ENCODE assay signal across 27 cellular contexts in the genomic region with DNA sequence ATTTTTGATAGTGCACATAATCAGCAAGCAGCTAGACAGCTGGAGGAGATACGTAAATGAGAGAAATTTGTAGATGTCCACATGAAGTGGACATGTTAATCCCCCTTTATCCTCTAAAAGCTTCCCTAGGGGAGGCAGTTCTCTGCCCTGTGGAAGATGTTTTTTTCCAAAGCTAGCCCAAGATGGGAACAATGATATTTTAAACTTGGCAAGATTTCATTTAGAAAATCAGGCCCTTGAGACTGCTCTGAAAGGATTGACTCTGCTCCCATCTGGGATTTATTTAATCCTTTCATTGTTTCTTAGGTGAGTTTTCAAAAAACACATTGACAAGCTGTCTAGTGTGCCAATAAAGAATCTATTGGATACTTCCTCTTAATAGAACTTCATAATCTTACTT.
"Had no signal": no experiment of that assay in that cellular context is flagged by ENCODE, and none has a peak within 500 bp of the region (broad histone marks: within the 10 kb centered on the region; RNA-seq: fewer than 3 reads in every experiment).

No MANE protein-coding gene starts in this region.

- DNase-seq: activated B cell treated with CpG ODN at 0.5 μM for 24 hours; activated CD4-positive, alpha-beta memory T cell treated with anti-CD3 and anti-CD28 coated beads for 36 hours; activated CD4-positive, alpha-beta T cell treated with anti-CD3 and anti-CD28 coated beads, Interleukin-2, amount 10 ng/mL, durations not matched to agents 24 days and 14 days; activated CD8-positive, alpha-beta memory T cell treated with anti-CD3 and anti-CD28 coated beads, Interleukin-2, amount 10 ng/mL, durations not matched to agents 7 days and 5 days; activated CD8-positive, alpha-beta memory T cell treated with anti-CD3 and anti-CD28 coated beads, Interleukin-2, amount 50 U/mL, for 4 hours; activated CD8-positive, alpha-beta T cell treated with anti-CD3 and anti-CD28 coated beads, Interleukin-2, amount 10 ng/mL, durations not matched to agents 7 days and 5 days; activated effector memory CD4-positive, alpha-beta T cell treated with anti-CD3 and anti-CD28 coated beads, Interleukin-2, amount 50 U/mL, for 16 hours; activated naive CD4-positive, alpha-beta T cell treated with anti-CD3 and anti-CD28 coated beads for 36 hours; activated naive CD8-positive, alpha-beta T cell treated with anti-CD3 and anti-CD28 coated beads for 36 hours; activated naive CD8-positive, alpha-beta T cell treated with anti-CD3 and anti-CD28 coated beads, Interleukin-2, amount 50 U/mL, for 24 hours; activated T-cell treated with anti-CD3 and anti-CD28 coated beads, Interleukin-2, amount 50 U/mL, for 1 hour; activated T-cell treated with anti-CD3 and anti-CD28 coated beads, Interleukin-2, amount 50 U/mL, for 48 hours; adrenal gland; amygdala; aorta; body of pancreas; caudate nucleus; cortex of kidney; dermis blood vessel endothelial cell; effector CD4-positive, alpha-beta T cell; effector memory CD8-positive, alpha-beta T cell; erythroblast; foreskin keratinocyte; gastrocnemius medialis; glutamatergic neuron; heart left ventricle had no signal

- FAIRE-seq: colon had no signal
